In genomic region chr1:60547821-60548220, GRCh38 we compare ENCODE assay signal across 21 cellular contexts.
A peak's percentile ranks its signal among the peaks of the same experiment; 100 is the strongest.
DNase-seq lines count a peak whose midpoint lies in the region; ATAC-seq and TF ChIP-seq lines count a peak whose summit lies in the region.
"Had no signal": no experiment of that assay in that cellular context is flagged by ENCODE, and none has a peak within 500 bp of the region (broad histone marks: within the 10 kb centered on the region; RNA-seq: fewer than 3 reads in every experiment).

No MANE protein-coding gene starts in this region.

- no peaks in the 10 kb centered on the region for H3K4me1 ChIP-seq in gastrocnemius medialis
- H3K4me1 ChIP-seq: prostate gland had no signal

- no peak for TF ChIP-seq CTCF in gastrocnemius medialis (IDR thresholded peaks at IDR 0.05 in 4 of 5, conservative IDR thresholded peaks at IDR 0.05 in 1 of 5)

- ATAC-seq in GM18873 (IDR thresholded peaks at IDR 0.05; ENCODE audit: low FRiP score, unreplicated experiment) (no peak), gastrocnemius medialis (no peak)
- ATAC-seq: activated CD4-positive, alpha-beta T cell treated with anti-CD3 and anti-CD28 coated beads for 36 hours; natural killer cell had no signal

- H3K4me3 ChIP-seq in gastrocnemius medialis, result no peak overlapping the region
- H3K4me3 ChIP-seq: prostate gland had no signal

- TF ChIP-seq POLR2A in gastrocnemius medialis (IDR thresholded peaks at IDR 0.05), result no peak

- H3K9me3 ChIP-seq in gastrocnemius medialis, result no peaks in the 10 kb centered on the region
- H3K9me3 ChIP-seq: prostate gland had no signal

- H3K36me3 ChIP-seq in gastrocnemius medialis, result no peaks in the 10 kb centered on the region
- H3K36me3 ChIP-seq: brain microvascular endothelial cell, prostate gland had no signal

- H3K27ac ChIP-seq in gastrocnemius medialis, result no peak overlapping the region
- H3K27ac ChIP-seq: brain microvascular endothelial cell, prostate gland had no signal

- peak; percentile 84 for DNase-seq in DMS53 treated with DMSO at 0.1 percent for 48 hours (lab: John Stamatoyannopoulos, UW; ENCODE audit: unreplicated experiment)
- DNase-seq in NCI-H446 (lab: John Stamatoyannopoulos, UW), result peak; percentile 48 to 61
- DNase-seq in dermis microvascular lymphatic vessel endothelial cell (ENCODE audit: low read depth in 2 of 2), result peak; percentile 74 to 92
- DNase-seq in renal cortical epithelial cell (ENCODE audit: low read depth), result peak; percentile 49
- no peak for DNase-seq in OCI-M1 (lab: John Stamatoyannopoulos, UW)
- DNase-seq in NAMALWA (ENCODE audit: low spot score), result no peak
- DNase-seq in gastrocnemius medialis, result no peak
- DNase-seq: activated CD4-positive, alpha-beta T cell treated with anti-CD3 and anti-CD28 coated beads for 36 hours; activated naive CD8-positive, alpha-beta T cell treated with anti-CD3 and anti-CD28 coated beads for 36 hours; brain microvascular endothelial cell; CD8-positive, alpha-beta memory T cell; foreskin fibroblast; mesenchymal stem cell; natural killer cell; NCI-H1105 treated with DMSO at 0.1 percent for 48 hours; NCI-H2171; NK-92 treated with Interleukin-12 subunit alpha and Interleukin-12 subunit beta, amount 100 ng/mL, for 24 hours; stimulated activated CD4-positive, alpha-beta T cell treated with anti-CD3 and anti-CD28 coated beads, Interleukin-12 subunit alpha, Interleukin-12 subunit beta, amount 100 ng/mL, for 4 hours; stimulated activated CD8-positive, alpha-beta memory T cell treated with anti-CD3 and anti-CD28 coated beads, Interleukin-4, amount 100 ng/mL, for 48 hours had no signal

- in situ Hi-C loops in gastrocnemius medialis (cut with MboI; ENCODE audit: low sequenced_read_pairs in 4 of 4), result no loop called here

- intact Hi-C loops in gastrocnemius medialis (cut with DNase I; ENCODE audit: low total_unique reads), result no loop called here

- no peaks in the 10 kb centered on the region for H3K27me3 ChIP-seq in gastrocnemius medialis
- H3K27me3 ChIP-seq: brain microvascular endothelial cell had no signal

Comparison
In these comparisons a context has a peak if more than half of its experiments do, and no peak if none do; other contexts are left out.
1. DNase-seq: peak in DMS53 treated with DMSO at 0.1 percent for 48 hours (single experiment), NCI-H446 (2 of 2), dermis microvascular lymphatic vessel endothelial cell (2 of 2) and renal cortical epithelial cell (single experiment); none in OCI-M1 (single experiment), NAMALWA (single experiment) and gastrocnemius medialis (0 of 2).